ENCODE assay signal across 10 cellular contexts in genomic region chr2:17749753-17750438, GRCh38. TPM values are rescaled to one million over a fixed set of nuclear protein-coding genes. Genes with fewer than 3 reads are reported as not detected.
DNase-seq lines count a peak whose midpoint lies in the region; ATAC-seq and TF ChIP-seq lines count a peak whose summit lies in the region.
"Had no signal": no experiment of that assay in that cellular context is flagged by ENCODE, and none has a peak within 500 bp of the region (broad histone marks: within the 10 kb centered on the region; RNA-seq: fewer than 3 reads in every experiment).

No MANE protein-coding gene starts in this region.

- H3K4me2 ChIP-seq in fibroblast of lung (ENCODE audit: extremely low read depth, insufficient read depth, low read length): peak overlapping the region; percentile 41

- H3K9me3 ChIP-seq in fibroblast of lung (ENCODE audit: control insufficient read depth, insufficient read depth, low read depth, low read length): no peaks in the 10 kb centered on the region

- H3K4me1 ChIP-seq in fibroblast of lung (ENCODE audit: control insufficient read depth, extremely low read depth, insufficient read depth, low read length): peaks cover 4% of the 10 kb centered on the region

- H3K4me3 ChIP-seq in fibroblast of lung (replicated peaks in 1 of 4; ENCODE audit: control extremely low read depth in 1 of 4, insufficient read depth in 1 of 4, low read depth in 3 of 4, low read length in 4 of 4): no peak overlapping the region

- no peaks in the 10 kb centered on the region for H4K20me1 ChIP-seq in fibroblast of lung (ENCODE audit: control insufficient read depth, extremely low read depth, insufficient read depth, low read length)

- H3K79me2 ChIP-seq in fibroblast of lung (ENCODE audit: control insufficient read depth, insufficient read depth, low read length): peaks cover 55% of the 10 kb centered on the region

- H3K9ac ChIP-seq in fibroblast of lung (ENCODE audit: insufficient read depth, low read length): no peak overlapping the region

- no peak for TF ChIP-seq CTCF in fibroblast of lung (conservative IDR thresholded peaks at IDR 0.05 in 1 of 2, IDR thresholded peaks at IDR 0.05 in 1 of 2; ENCODE audit: low read depth in 1 of 2, low read length in 2 of 2)

- DNase-seq in fibroblast of lung (ENCODE audit: low read depth in 2 of 2) (no peak), dermis blood vessel endothelial cell (no peak), HCEC 1CT (no peak), D341Med (ENCODE audit: low spot score) (no peak), NCI-H1436 (lab: John Stamatoyannopoulos, UW) (no peak)
- DNase-seq: activated T-cell treated with anti-CD3 and anti-CD28 coated beads, Interleukin-2, amount 50 U/mL, for 4 hours; effector memory CD4-positive, alpha-beta T cell had no signal

- ATAC-seq in GM18498 (IDR thresholded peaks at IDR 0.05; ENCODE audit: unreplicated experiment) (peak; percentile 30), GM21515 (IDR thresholded peaks at IDR 0.05; ENCODE audit: unreplicated experiment) (peak; percentile 22), HG03378 (IDR thresholded peaks at IDR 0.05; ENCODE audit: unreplicated experiment) (peak; percentile 36)
- ATAC-seq: activated T-cell treated with anti-CD3 and anti-CD28 coated beads, Interleukin-2, amount 50 U/mL, for 4 hours had no signal

- H3K36me3 ChIP-seq in fibroblast of lung (ENCODE audit: control insufficient read depth, insufficient read depth, low read length): peaks cover 3% of the 10 kb centered on the region

- H2AFZ ChIP-seq in fibroblast of lung (ENCODE audit: low read length): no peak overlapping the region

- no peaks in the 10 kb centered on the region for H3K27me3 ChIP-seq in fibroblast of lung (ENCODE audit: control insufficient read depth, insufficient read depth, low read length)

- no peak overlapping the region for H3K27ac ChIP-seq in fibroblast of lung (ENCODE audit: insufficient read depth, low read length)

RNA-seq across cellular contexts. Expression of gene SMC6, which starts 3.7 kb away (rescaled TPM):
- 21.8 and 22.8 TPM in 2 replicates for total RNA-seq in fibroblast of lung
- 12.7 and 17.9 TPM in 2 replicates for polyA plus RNA-seq in fibroblast of lung
- polyA plus RNA-seq in fibroblast of lung (2012): 12.1 and 14.4 TPM in 2 replicates
- 1.4 and 3.2 TPM in 2 replicates for polyA minus RNA-seq in fibroblast of lung (ENCODE audit: low replicate concordance)
- total RNA-seq in dermis blood vessel endothelial cell: 30.0 and 32.4 TPM in 2 replicates

RNA-seq across cellular contexts. Expression of gene GEN1, which starts 4.0 kb away (rescaled TPM):
- total RNA-seq in fibroblast of lung: 2.8 and 5.0 TPM in 2 replicates
- polyA plus RNA-seq in fibroblast of lung: 5.6 and 8.7 TPM in 2 replicates
- 2.5 and 3.9 TPM in 2 replicates for polyA plus RNA-seq in fibroblast of lung (2012)
- polyA minus RNA-seq in fibroblast of lung (ENCODE audit: low replicate concordance): 0.24 and 2.3 TPM in 2 replicates
- total RNA-seq in dermis blood vessel endothelial cell: 7.3 and 20.9 TPM in 2 replicates
